8 cellular contexts compared by ENCODE assay signal in the genomic region with DNA sequence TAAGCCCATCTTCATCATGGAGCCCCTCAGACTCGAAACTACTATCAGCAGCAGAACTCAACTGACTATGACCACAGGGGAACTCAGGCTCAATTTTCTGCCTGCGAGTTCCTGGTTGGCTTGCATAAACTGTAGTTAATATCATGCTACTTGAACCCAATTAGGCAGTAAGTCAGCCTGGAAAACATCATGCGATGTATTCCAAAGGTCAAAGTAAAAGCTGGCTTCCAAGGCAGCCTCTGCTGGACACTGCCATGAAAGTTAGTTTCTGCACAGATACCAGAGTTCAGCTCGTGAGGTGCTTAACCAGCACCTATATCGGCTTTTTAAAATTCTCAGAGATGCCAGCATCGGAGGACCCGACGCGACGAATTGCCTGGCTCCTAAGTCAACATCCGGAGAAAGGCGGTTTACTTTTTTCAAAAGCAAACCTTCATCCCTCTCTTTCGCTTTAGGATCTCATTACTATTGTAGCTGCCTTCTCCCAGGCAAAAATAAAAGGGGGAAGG.
A peak's percentile ranks its signal among the peaks of the same experiment; 100 is the strongest.
DNase-seq lines count a peak whose midpoint lies in the region; ATAC-seq, FAIRE-seq and TF ChIP-seq lines count a peak whose summit lies in the region.

No MANE protein-coding gene starts in this region.

- H3K4me1 Mint-ChIP-seq in effector memory CD8-positive, alpha-beta T cell (ENCODE audit: low read depth in 2 of 2) = peaks cover 44 to 48% of the 10 kb centered on the region in 2 donors

- H3K36me3 ChIP-seq in OCI-LY3 (replicated peaks; ENCODE audit: low read depth, low read length) (peaks cover 38% of the 10 kb centered on the region), muscle layer of colon (ENCODE audit: insufficient read depth, low read length) (no peaks in the 10 kb centered on the region)

- H3K4me3 ChIP-seq in OCI-LY3 (ENCODE audit: low read length) (peak overlapping the region; percentile 96), muscle layer of colon (ENCODE audit: low read depth in 1 of 2, low read length in 2 of 2) (peak overlapping the region; percentile 91 to 97)

- no peaks in the 10 kb centered on the region for H3K9me3 ChIP-seq in OCI-LY3 (ENCODE audit: insufficient read depth, low read length)
- H3K9me3 ChIP-seq in muscle layer of colon (ENCODE audit: low read length) = no peaks in the 10 kb centered on the region

- H4K20me1 ChIP-seq in OCI-LY3 (ENCODE audit: insufficient read depth, low read length) = peaks cover 57% of the 10 kb centered on the region

- peak overlapping the region; percentile 98 for H3K4me2 ChIP-seq in OCI-LY3 (ENCODE audit: low read length)

- H2AFZ ChIP-seq in OCI-LY3 (ENCODE audit: low read depth, low read length) = no peak overlapping the region

- H3K4me1 ChIP-seq in OCI-LY3 (ENCODE audit: low read length) = peaks cover 25% of the 10 kb centered on the region
- H3K4me1 ChIP-seq in muscle layer of colon (ENCODE audit: insufficient read depth, low read length) = peaks cover 42% of the 10 kb centered on the region

- no peak for TF ChIP-seq CTCF in OCI-LY3 (IDR thresholded peaks at IDR 0.05; ENCODE audit: low read depth, low read length)

- H3K27me3 Mint-ChIP-seq in effector memory CD8-positive, alpha-beta T cell = no peaks in the 10 kb centered on the region

- H3K27ac ChIP-seq in OCI-LY3 (ENCODE audit: low read length) = peak overlapping the region; percentile 94
- peak overlapping the region; percentile 100 for H3K27ac ChIP-seq in muscle layer of colon (ENCODE audit: low read depth, low read length)

- DNase-seq in GM18507 (ENCODE audit: extremely low spot score, insufficient read length, low read depth) (no peak), SHP77 treated with DMSO at 0.1 percent for 48 hours (lab: John Stamatoyannopoulos, UW) (no peak), DMS 273 treated with DMSO at 0.1 percent for 48 hours (lab: John Stamatoyannopoulos, UW) (no peak)
- no peak for DNase-seq in effector memory CD8-positive, alpha-beta T cell

- no peaks in the 10 kb centered on the region for H3K9me3 Mint-ChIP-seq in effector memory CD8-positive, alpha-beta T cell

- peaks cover 31% of the 10 kb centered on the region for H3K36me3 Mint-ChIP-seq in effector memory CD8-positive, alpha-beta T cell (ENCODE audit: insufficient read depth)

- H3K27ac Mint-ChIP-seq in effector memory CD8-positive, alpha-beta T cell = peak overlapping the region; percentile 95 to 98

- peak; percentile 21 for FAIRE-seq in GM18507 (lab: Jason Lieb, UNC)

- ATAC-seq in effector memory CD8-positive, alpha-beta T cell (replicated peaks) = no peak
- ATAC-seq in HG03108 (IDR thresholded peaks at IDR 0.05; ENCODE audit: unreplicated experiment) = no peak
- no peak for ATAC-seq in GM21825 (IDR thresholded peaks at IDR 0.05; ENCODE audit: unreplicated experiment)

- no peaks in the 10 kb centered on the region for H3K27me3 ChIP-seq in OCI-LY3 (ENCODE audit: low read depth, low read length)
- no peaks in the 10 kb centered on the region for H3K27me3 ChIP-seq in muscle layer of colon (ENCODE audit: control insufficient read depth in 1 of 2, insufficient read depth in 2 of 2, low read length in 2 of 2)

- H3K9ac ChIP-seq in OCI-LY3 (ENCODE audit: low read length) (peak overlapping the region; percentile 100), muscle layer of colon (ENCODE audit: low read length) (peak overlapping the region; percentile 75)

- peaks cover 99% of the 10 kb centered on the region for H3K79me2 ChIP-seq in OCI-LY3 (ENCODE audit: low read length)

- H3K4me3 Mint-ChIP-seq in effector memory CD8-positive, alpha-beta T cell = peak overlapping the region; percentile 99 to 100
